8 cellular contexts compared by ENCODE assay signal in genomic region chr1:59007820-59008598, GRCh38.
DNase-seq lines count a peak whose midpoint lies in the region; ATAC-seq, FAIRE-seq and TF ChIP-seq lines count a peak whose summit lies in the region.

No MANE protein-coding gene starts in this region.

- H3K27ac ChIP-seq in H9 (ENCODE audit: insufficient read length, low read depth, low read length): no peak overlapping the region

- H2AK5ac ChIP-seq in H9 (ENCODE audit: insufficient read length, low read length): no peak overlapping the region

- H3K56ac ChIP-seq in H9 (ENCODE audit: insufficient read length, low read depth, low read length): no peak overlapping the region

- H3K9me3 Mint-ChIP-seq in H9 (no peaks in the 10 kb centered on the region), natural killer cell (no peaks in the 10 kb centered on the region), Calu3 (ENCODE audit: low read depth, unreplicated experiment) (no peaks in the 10 kb centered on the region)
- peaks cover 4% of the 10 kb centered on the region for H3K9me3 Mint-ChIP-seq in T-helper 2 cell treated with Interferon-gamma antibody and Interleukin-4, amounts not matched to agents 5 μg/mL and 100 μg/mL, for 36 hours

- peak in 1 of 3 donors; percentile 24 for ATAC-seq in natural killer cell

- no peak overlapping the region for H2BK20ac ChIP-seq in H9 (ENCODE audit: low read depth, low read length, poor library complexity, severe bottlenecking)

- H3K23ac ChIP-seq in H9 (ENCODE audit: insufficient read length, low read depth, low read length): no peak overlapping the region

- FAIRE-seq in frontal cortex (lab: Jason Lieb, UNC): no peak

- DNase-seq in GM13976 (ENCODE audit: low spot score) (peak; percentile 25), H9 (peak; percentile 8), natural killer cell (no peak), NCI-H1436 (lab: John Stamatoyannopoulos, UW) (no peak), cerebellum (ENCODE audit: low spot score) (no peak), Calu3 (no peak), frontal cortex (ENCODE audit: low spot score in 2 of 2) (no peak)
- peak; percentile 63 for DNase-seq in T-helper 2 cell treated with Interferon-gamma antibody and Interleukin-4, amounts not matched to agents 5 μg/mL and 100 μg/mL, for 36 hours (ENCODE audit: low spot score)

- peak overlapping the region; percentile 26 for H3K18ac ChIP-seq in H9 (ENCODE audit: insufficient read length, low read depth, low read length)

- no peak overlapping the region for H3K9ac ChIP-seq in H9 (ENCODE audit: extremely low read depth, insufficient read length, low read length)

- TF ChIP-seq CTCF in GM13976 (IDR thresholded peaks at IDR 0.05; ENCODE audit: borderline replicate concordance, control extremely low read depth, extremely low read depth, insufficient read depth, missing control alignments) (no peak), H9 (conservative IDR thresholded peaks at IDR 0.05) (no peak), natural killer cell (IDR thresholded peaks at IDR 0.05) (no peak), Calu3 (IDR thresholded peaks at IDR 0.05; ENCODE audit: unreplicated experiment) (no peak)

- no peaks in the 10 kb centered on the region for H3K27me3 ChIP-seq in H9 (ENCODE audit: insufficient read depth, low read length)

- no peak overlapping the region for H4K5ac ChIP-seq in H9 (ENCODE audit: insufficient read length, low read depth, low read length)

- H3K14ac ChIP-seq in H9 (ENCODE audit: insufficient read depth, low read length): no peak overlapping the region

- H3K36me3 Mint-ChIP-seq in H9 (ENCODE audit: insufficient read depth in 1 of 3, low read depth in 3 of 3) (no peaks in the 10 kb centered on the region), natural killer cell (no peaks in the 10 kb centered on the region), Calu3 (ENCODE audit: insufficient read depth, unreplicated experiment) (no peaks in the 10 kb centered on the region)
- peaks cover 1% of the 10 kb centered on the region for H3K36me3 Mint-ChIP-seq in T-helper 2 cell treated with Interferon-gamma antibody and Interleukin-4, amounts not matched to agents 5 μg/mL and 100 μg/mL, for 36 hours (ENCODE audit: low read depth)

- no peak overlapping the region for H3T11ph ChIP-seq in H9 (ENCODE audit: low read length)

- no peaks in the 10 kb centered on the region for H3K4me1 ChIP-seq in H9 (ENCODE audit: insufficient read depth, low read length)

- H2BK15ac ChIP-seq in H9 (ENCODE audit: low read depth, low read length): no peak overlapping the region

- no peak overlapping the region for H2BK12ac ChIP-seq in H9 (ENCODE audit: insufficient read length, low read depth, low read length)

- no peaks in the 10 kb centered on the region for H4K20me1 ChIP-seq in H9 (ENCODE audit: control insufficient read depth, insufficient read depth, insufficient read length)

- H4K91ac ChIP-seq in H9 (ENCODE audit: insufficient read length, low read depth, low read length): no peak overlapping the region

- H3K9me3 ChIP-seq in H9 (ENCODE audit: control insufficient read depth, low read depth, low read length): no peaks in the 10 kb centered on the region

- H3K27me3 Mint-ChIP-seq in H9 (ENCODE audit: low read depth) (peaks cover 2% of the 10 kb centered on the region; the same call in 1 of the 2 replicates), natural killer cell (ENCODE audit: low read depth in 2 of 2) (peaks cover 0 to 12% of the 10 kb centered on the region in 2 donors), Calu3 (ENCODE audit: unreplicated experiment) (no peaks in the 10 kb centered on the region)
- peaks cover 2% of the 10 kb centered on the region for H3K27me3 Mint-ChIP-seq in T-helper 2 cell treated with Interferon-gamma antibody and Interleukin-4, amounts not matched to agents 5 μg/mL and 100 μg/mL, for 36 hours (ENCODE audit: low read depth)

- H3K4me1 Mint-ChIP-seq in H9 (peaks cover 24 to 25% of the 10 kb centered on the region in 2 experiments), natural killer cell (peaks cover 49 to 58% of the 10 kb centered on the region in 2 donors), Calu3 (ENCODE audit: low read depth, unreplicated experiment) (no peaks in the 10 kb centered on the region)
- peaks cover 40% of the 10 kb centered on the region for H3K4me1 Mint-ChIP-seq in T-helper 2 cell treated with Interferon-gamma antibody and Interleukin-4, amounts not matched to agents 5 μg/mL and 100 μg/mL, for 36 hours (ENCODE audit: low read depth)

- intact Hi-C loops in natural killer cell (cut with micrococcal nuclease): loop anchor here (5.0 to 10.0 kb wide), 2 partner anchors 39 to 103 kb away; no protein-coding TSS in a partner anchor
- intact Hi-C loops in Calu3 (cut with micrococcal nuclease; ENCODE audit: unreplicated experiment): no loop called here

- H3K4ac ChIP-seq in H9 (ENCODE audit: low read depth, low read length): no peak overlapping the region

- CTCF ChIA-PET in Calu3 (lab: Charles Lee): no interaction called here

- peak overlapping the region; percentile 37 for H2AFZ ChIP-seq in H9 (ENCODE audit: low read length)

- H3K23me2 ChIP-seq in H9 (ENCODE audit: insufficient read length, low read depth, low read length, poor library complexity, severe bottlenecking): no peaks in the 10 kb centered on the region

- H3K4me2 ChIP-seq in H9 (ENCODE audit: insufficient read depth, insufficient read length, low read length): no peak overlapping the region

- peak overlapping the region in 1 of 3 experiments; percentile 50; a peak in 1 of 7 replicates for H3K27ac Mint-ChIP-seq in H9
- peak overlapping the region; percentile 75 for H3K27ac Mint-ChIP-seq in T-helper 2 cell treated with Interferon-gamma antibody and Interleukin-4, amounts not matched to agents 5 μg/mL and 100 μg/mL, for 36 hours
- H3K27ac Mint-ChIP-seq in natural killer cell: peak overlapping the region; percentile 32 to 86
- H3K27ac Mint-ChIP-seq in Calu3 (ENCODE audit: unreplicated experiment): no peak overlapping the region

- WGBS in H9 (ENCODE audit: extremely low coverage, insufficient read length, low lambda C conversion rate): no CpG with 5 or more reads among the region's 8 CpGs

- H3K4me3 Mint-ChIP-seq in H9: no peak overlapping the region
- no peak overlapping the region for H3K4me3 Mint-ChIP-seq in T-helper 2 cell treated with Interferon-gamma antibody and Interleukin-4, amounts not matched to agents 5 μg/mL and 100 μg/mL, for 36 hours
- peak overlapping the region; percentile 59 for H3K4me3 Mint-ChIP-seq in natural killer cell
- no peak overlapping the region for H3K4me3 Mint-ChIP-seq in Calu3 (ENCODE audit: low read depth, unreplicated experiment)

- H2BK120ac ChIP-seq in H9 (ENCODE audit: low read depth, low read length, poor library complexity, severe bottlenecking): no peak overlapping the region

- H3K79me1 ChIP-seq in H9 (ENCODE audit: insufficient read depth, low read depth, low read length, poor library complexity, severe bottlenecking): no peaks in the 10 kb centered on the region

- no peak overlapping the region for H4K8ac ChIP-seq in H9 (replicated peaks; ENCODE audit: insufficient read length, low read depth, low read length)

- in situ Hi-C loops in GM13976 (cut with MboI; ENCODE audit: low sequenced_read_pairs, unreplicated experiment): no loop called here

- BruUV-seq in Calu3 (replicated peaks; lab: Mats Ljungman, UMichigan): no TSS peak

- H2BK5ac ChIP-seq in H9 (ENCODE audit: insufficient read length, low read length): no peak overlapping the region

- no peaks in the 10 kb centered on the region for H3K79me2 ChIP-seq in H9 (ENCODE audit: insufficient read depth, low read length)

Comparison
In these comparisons a context has a peak if more than half of its experiments do, and no peak if none do; other contexts are left out.
1. DNase-seq: peak in GM13976 (single experiment), H9 (single experiment) and T-helper 2 cell treated with Interferon-gamma antibody and Interleukin-4, amounts not matched to agents 5 μg/mL and 100 μg/mL, for 36 hours (single experiment); none in natural killer cell (single experiment), NCI-H1436 (single experiment), cerebellum (single experiment), Calu3 (single experiment) and frontal cortex (0 of 2).